Comparison of ENCODE assay signal across 31 cellular contexts in genomic region chr9:122339579-122339978, GRCh38. TPM values are rescaled to one million over a fixed set of nuclear protein-coding genes. Genes with fewer than 3 reads are reported as not detected.
"Had no signal": no experiment of that assay in that cellular context is flagged by ENCODE, and none has a peak within 500 bp of the region (broad histone marks: within the 10 kb centered on the region; RNA-seq: fewer than 3 reads in every experiment).

No MANE protein-coding gene starts in this region.

- H3K9me3 Mint-ChIP-seq: activated CD4-positive, alpha-beta T cell treated with anti-CD3 and anti-CD28 coated beads, Interleukin-2, amount 10 ng/mL, durations not matched to agents 24 days and 14 days; activated naive CD4-positive, alpha-beta T cell treated with anti-CD3 and anti-CD28 coated beads for 36 hours; activated naive CD4-positive, alpha-beta T cell treated with anti-CD3 and anti-CD28 coated beads, Interleukin-2, amount 50 U/mL, for 72 hours; activated T-cell treated with anti-CD3 and anti-CD28 coated beads, Interleukin-2, amount 50 U/mL, for 24 hours; T-helper 1 cell treated with Interleukin-12 subunit alpha and Interleukin-12 subunit beta and Interleukin-4 antibody, amounts not matched to agents 30 μg/mL and 1 μg/mL, for 36 hours; T-helper 2 cell treated with Interferon-gamma antibody and Interleukin-4, amounts not matched to agents 5 μg/mL and 100 μg/mL, for 36 hours had no signal

- DNase-seq: activated CD4-positive, alpha-beta T cell treated with anti-CD3 and anti-CD28 coated beads, Interleukin-2, amount 10 ng/mL, durations not matched to agents 24 days and 14 days; activated CD4-positive, alpha-beta T cell treated with anti-CD3 and anti-CD28 coated beads, Interleukin-2, amount 50 U/mL, for 48 hours; activated CD8-positive, alpha-beta T cell treated with anti-CD3 and anti-CD28 coated beads, Interleukin-2, amount 10 ng/mL, durations not matched to agents 7 days and 5 days; activated gamma-delta T cell treated with Interleukin-2 at 50 U/mL for 16 hours; activated naive CD4-positive, alpha-beta T cell treated with anti-CD3 and anti-CD28 coated beads for 36 hours; activated T-cell treated with anti-CD3 and anti-CD28 coated beads, Interleukin-2, amount 50 U/mL, for 24 hours; body of pancreas; central memory CD4-positive, alpha-beta T cell; Karpas-422; KBM-7; NCI-H1105; NCI-H1417 treated with DMSO at 0.1 percent for 48 hours; NCI-H1694; NCI-H1930; NCI-H2081 treated with DMSO at 0.1 percent for 48 hours; NCI-H345; NCI-H524 treated with DMSO at 0.1 percent for 48 hours; NK-92 treated with Interleukin-12 subunit alpha and Interleukin-12 subunit beta, amount 100 ng/mL, for 24 hours; PC-3; RPMI8226; SHP77 treated with DMSO at 0.1 percent for 48 hours had no signal

- H3K4me3 ChIP-seq: adrenal gland, body of pancreas, breast epithelium, Peyer's patch, SJSA1 had no signal

- H3K36me3 Mint-ChIP-seq: activated naive CD4-positive, alpha-beta T cell treated with anti-CD3 and anti-CD28 coated beads, Interleukin-2, amount 50 U/mL, for 72 hours had no signal

- FAIRE-seq: astrocyte, TTC549 had no signal

- ATAC-seq: activated CD8-positive, alpha-beta T cell treated with anti-CD3 and anti-CD28 coated beads, Interleukin-2, amount 10 ng/mL, durations not matched to agents 7 days and 5 days; activated naive CD4-positive, alpha-beta T cell treated with anti-CD3 and anti-CD28 coated beads, Interleukin-2, amount 50 U/mL, for 72 hours; body of pancreas had no signal

- H3K27ac Mint-ChIP-seq: activated CD4-positive, alpha-beta T cell treated with anti-CD3 and anti-CD28 coated beads, Interleukin-2, amount 10 ng/mL, durations not matched to agents 24 days and 14 days; activated CD8-positive, alpha-beta T cell treated with anti-CD3 and anti-CD28 coated beads, Interleukin-2, amount 10 ng/mL, durations not matched to agents 7 days and 5 days; activated naive CD4-positive, alpha-beta T cell treated with anti-CD3 and anti-CD28 coated beads for 36 hours; activated T-cell treated with anti-CD3 and anti-CD28 coated beads, Interleukin-2, amount 50 U/mL, for 24 hours; T-helper 1 cell treated with Interleukin-12 subunit alpha and Interleukin-12 subunit beta and Interleukin-4 antibody, amounts not matched to agents 30 μg/mL and 1 μg/mL, for 36 hours; T-helper 2 cell treated with Interferon-gamma antibody and Interleukin-4, amounts not matched to agents 5 μg/mL and 100 μg/mL, for 36 hours had no signal

- H3K9me3 ChIP-seq: adrenal gland, body of pancreas, breast epithelium, Peyer's patch, SJSA1, SK-N-SH had no signal

- H3K4me1 ChIP-seq: adrenal gland, body of pancreas, breast epithelium, Peyer's patch, SJSA1 had no signal

- H3K4me3 Mint-ChIP-seq: activated CD4-positive, alpha-beta T cell treated with anti-CD3 and anti-CD28 coated beads, Interleukin-2, amount 10 ng/mL, durations not matched to agents 24 days and 14 days; activated CD8-positive, alpha-beta T cell treated with anti-CD3 and anti-CD28 coated beads, Interleukin-2, amount 10 ng/mL, durations not matched to agents 7 days and 5 days; activated naive CD4-positive, alpha-beta T cell treated with anti-CD3 and anti-CD28 coated beads for 36 hours; activated T-cell treated with anti-CD3 and anti-CD28 coated beads, Interleukin-2, amount 50 U/mL, for 24 hours; T-helper 1 cell treated with Interleukin-12 subunit alpha and Interleukin-12 subunit beta and Interleukin-4 antibody, amounts not matched to agents 30 μg/mL and 1 μg/mL, for 36 hours; T-helper 2 cell treated with Interferon-gamma antibody and Interleukin-4, amounts not matched to agents 5 μg/mL and 100 μg/mL, for 36 hours had no signal

- H3K4me2 ChIP-seq: SK-N-SH had no signal

- H3K36me3 ChIP-seq: adrenal gland, breast epithelium, Peyer's patch, SJSA1 had no signal

- H3K27ac ChIP-seq: adrenal gland, body of pancreas, Peyer's patch, SJSA1 had no signal

- H3K4me1 Mint-ChIP-seq: activated CD4-positive, alpha-beta T cell treated with anti-CD3 and anti-CD28 coated beads, Interleukin-2, amount 10 ng/mL, durations not matched to agents 24 days and 14 days had no signal

- H3K9ac ChIP-seq: SK-N-SH had no signal

- H3K27me3 ChIP-seq: adrenal gland, body of pancreas, breast epithelium, Peyer's patch, SJSA1 had no signal

RNA-seq across cellular contexts. Expression of gene PTGS1, which starts 31.2 kb away (rescaled TPM):
- total RNA-seq: activated naive CD4-positive, alpha-beta T cell treated with anti-CD3 and anti-CD28 coated beads for 36 hours had no signal
